ENCODE assay signal across 9 cellular contexts in genomic region chr4:104490096-104490769, GRCh38. TPM values are rescaled to one million over a fixed set of nuclear protein-coding genes. Genes with fewer than 3 reads are reported as not detected.
DNase-seq lines count a peak whose midpoint lies in the region; ATAC-seq and TF ChIP-seq lines count a peak whose summit lies in the region.
"Had no signal": no experiment of that assay in that cellular context is flagged by ENCODE, and none has a peak within 500 bp of the region (broad histone marks: within the 10 kb centered on the region; RNA-seq: fewer than 3 reads in every experiment).

No MANE protein-coding gene starts in this region.

- H3K27ac Mint-ChIP-seq in brain: peak overlapping the region; percentile 83 to 99 (median 96)

- H3K23ac ChIP-seq in mesenchymal stem cell (ENCODE audit: low read length in 2 of 2): peak overlapping the region in 1 of 2 experiments; percentile 2

- H3K9ac ChIP-seq in KMS-11 (peak overlapping the region; percentile 61), mesenchymal stem cell (ENCODE audit: low read length) (no peak overlapping the region)

- TF ChIP-seq CTCF in KMS-11 (conservative IDR thresholded peaks at IDR 0.05; ENCODE audit: low read depth, low read length): no peak
- TF ChIP-seq CTCF in brain (conservative IDR thresholded peaks at IDR 0.05): no peak
- TF ChIP-seq CTCF in upper lobe of right lung (IDR thresholded peaks at IDR 0.05): no peak

- H4K8ac ChIP-seq in mesenchymal stem cell (ENCODE audit: low read length): peak overlapping the region; percentile 69

- no peaks in the 10 kb centered on the region for H4K20me1 ChIP-seq in KMS-11 (ENCODE audit: insufficient read depth)

- intact Hi-C loops in upper lobe of right lung (cut with DNase I): no loop called here

- H3K27me3 ChIP-seq in KMS-11 (ENCODE audit: insufficient read depth, low read depth) (no peaks in the 10 kb centered on the region), mesenchymal stem cell (ENCODE audit: control insufficient read depth in 1 of 2, insufficient read depth in 1 of 2, low read length in 2 of 2) (peaks cover 0 to 38% of the 10 kb centered on the region in 2 experiments), upper lobe of right lung (peaks cover 15% of the 10 kb centered on the region)

- peaks cover 0 to 2% (median 0%) of the 10 kb centered on the region in 5 experiments for H3K9me3 Mint-ChIP-seq in brain

- H3K4me2 ChIP-seq in KMS-11: peak overlapping the region; percentile 75
- peak overlapping the region; percentile 98 for H3K4me2 ChIP-seq in mesenchymal stem cell (ENCODE audit: low read length, poor library complexity, severe bottlenecking)

- peak overlapping the region; percentile 11 to 87 for H2BK12ac ChIP-seq in mesenchymal stem cell (ENCODE audit: low read length in 2 of 2)

- DNase-seq in NCI-H2171 treated with DMSO at 0.1 percent for 48 hours (lab: John Stamatoyannopoulos, UW) (peak; percentile 11), NCI-H2171 (lab: John Stamatoyannopoulos, UW) (no peak), mesenchymal stem cell (no peak), upper lobe of right lung (peak; percentile 59), MV-4-11 (lab: John Stamatoyannopoulos, UW) (no peak)

- peaks cover 77% of the 10 kb centered on the region for H3K4me1 Mint-ChIP-seq in brain

- no peak overlapping the region for H3K4ac ChIP-seq in mesenchymal stem cell (ENCODE audit: low read depth in 1 of 2, low read length in 2 of 2)

- H2BK15ac ChIP-seq in mesenchymal stem cell (ENCODE audit: low read depth, poor library complexity, severe bottlenecking): peak overlapping the region; percentile 23

- peak; percentile 36 for ATAC-seq in GM21786 (IDR thresholded peaks at IDR 0.05; ENCODE audit: unreplicated experiment)
- no peak for ATAC-seq in upper lobe of right lung

- no peaks in the 10 kb centered on the region for H3K79me1 ChIP-seq in mesenchymal stem cell (replicated peaks; ENCODE audit: low read length, poor library complexity, severe bottlenecking)

- H2BK120ac ChIP-seq in mesenchymal stem cell (ENCODE audit: low read depth, low read length): no peak overlapping the region

- H2AK5ac ChIP-seq in mesenchymal stem cell (ENCODE audit: low read length, severe bottlenecking): no peak overlapping the region

- no peaks in the 10 kb centered on the region for H3K36me3 ChIP-seq in KMS-11 (ENCODE audit: insufficient read depth)
- no peaks in the 10 kb centered on the region for H3K36me3 ChIP-seq in mesenchymal stem cell (ENCODE audit: control insufficient read depth in 1 of 2, insufficient read depth in 2 of 2, low read depth in 1 of 2, low read length in 2 of 2)
- no peaks in the 10 kb centered on the region for H3K36me3 ChIP-seq in upper lobe of right lung

- H2BK5ac ChIP-seq in mesenchymal stem cell (ENCODE audit: low read depth, low read length, poor library complexity, severe bottlenecking): no peak overlapping the region

- H2AFZ ChIP-seq in KMS-11 (ENCODE audit: low read depth) (peak overlapping the region; percentile 20; the same call in 1 of the 2 replicates), mesenchymal stem cell (ENCODE audit: low read depth, low read length) (no peak overlapping the region)

- H4K91ac ChIP-seq in mesenchymal stem cell (ENCODE audit: low read length): no peak overlapping the region

- peaks cover 55% of the 10 kb centered on the region for H3K79me2 ChIP-seq in KMS-11 (ENCODE audit: insufficient read depth, low read depth)

- H3K18ac ChIP-seq in mesenchymal stem cell (ENCODE audit: low read depth in 1 of 2, low read length in 2 of 2): peak overlapping the region in 1 of 2 experiments; percentile 81

- 56% methylated on average over 3 of the region's 7 CpGs for WGBS in mesenchymal stem cell

- H3K4me3 Mint-ChIP-seq in brain: peak overlapping the region; percentile 89 to 97 (median 92)

- H3K14ac ChIP-seq in mesenchymal stem cell (ENCODE audit: low read length in 2 of 2): no peak overlapping the region

- H3K4me1 ChIP-seq in KMS-11 (ENCODE audit: low read depth, poor library complexity, severe bottlenecking) (peaks cover 48% of the 10 kb centered on the region), mesenchymal stem cell (ENCODE audit: control insufficient read depth, insufficient read depth, low read depth, low read length) (peaks cover 5% of the 10 kb centered on the region), upper lobe of right lung (peaks cover 4% of the 10 kb centered on the region)

- H3K36me3 Mint-ChIP-seq in brain: no peaks in the 10 kb centered on the region

- H3K27me3 Mint-ChIP-seq in brain: peaks cover 12% of the 10 kb centered on the region

- H3K4me3 ChIP-seq in KMS-11 (IDR thresholded peaks at IDR 0.05; ENCODE audit: insufficient read depth, low read depth, low read length) (peak overlapping the region; percentile 38), mesenchymal stem cell (ENCODE audit: insufficient read depth in 1 of 2, low read depth in 1 of 2, low read length in 2 of 2) (peak overlapping the region; percentile 78 to 80), upper lobe of right lung (peak overlapping the region; percentile 55)

- H3K9me3 ChIP-seq in mesenchymal stem cell (ENCODE audit: control insufficient read depth, low read length) (no peaks in the 10 kb centered on the region), upper lobe of right lung (no peaks in the 10 kb centered on the region)

- peak overlapping the region; percentile 86 for H3K27ac ChIP-seq in KMS-11
- H3K27ac ChIP-seq in mesenchymal stem cell (ENCODE audit: low read length, poor library complexity, severe bottlenecking): no peak overlapping the region
- no peak overlapping the region for H3K27ac ChIP-seq in upper lobe of right lung
- H3K27ac ChIP-seq: C4-2B had no signal

RNA-seq across cellular contexts. Expression of gene CXXC4, which starts 4.5 kb away (rescaled TPM):
- 6.8 TPM for polyA plus RNA-seq in brain (ENCODE audit: insufficient read depth, low read depth, low replicate concordance)
- polyA plus RNA-seq in mesenchymal stem cell (2013, experiment 1 of 2): 1.8 TPM
- polyA plus RNA-seq in mesenchymal stem cell (2013, experiment 2 of 2): 1.7 TPM
- 0.61 TPM for total RNA-seq in upper lobe of right lung

Comparison
In these comparisons a context has a peak if more than half of its experiments do, and no peak if none do; other contexts are left out.
1. DNase-seq: peak in NCI-H2171 treated with DMSO at 0.1 percent for 48 hours (single experiment) and upper lobe of right lung (single experiment); none in NCI-H2171 (single experiment), mesenchymal stem cell (single experiment) and MV-4-11 (single experiment).
2. Peak in every context shown above with its lines, with median percentiles within 50 percentile points of each other: H3K4me3 ChIP-seq.